Comparison of ENCODE assay signal across 8 cellular contexts in the genomic region with DNA sequence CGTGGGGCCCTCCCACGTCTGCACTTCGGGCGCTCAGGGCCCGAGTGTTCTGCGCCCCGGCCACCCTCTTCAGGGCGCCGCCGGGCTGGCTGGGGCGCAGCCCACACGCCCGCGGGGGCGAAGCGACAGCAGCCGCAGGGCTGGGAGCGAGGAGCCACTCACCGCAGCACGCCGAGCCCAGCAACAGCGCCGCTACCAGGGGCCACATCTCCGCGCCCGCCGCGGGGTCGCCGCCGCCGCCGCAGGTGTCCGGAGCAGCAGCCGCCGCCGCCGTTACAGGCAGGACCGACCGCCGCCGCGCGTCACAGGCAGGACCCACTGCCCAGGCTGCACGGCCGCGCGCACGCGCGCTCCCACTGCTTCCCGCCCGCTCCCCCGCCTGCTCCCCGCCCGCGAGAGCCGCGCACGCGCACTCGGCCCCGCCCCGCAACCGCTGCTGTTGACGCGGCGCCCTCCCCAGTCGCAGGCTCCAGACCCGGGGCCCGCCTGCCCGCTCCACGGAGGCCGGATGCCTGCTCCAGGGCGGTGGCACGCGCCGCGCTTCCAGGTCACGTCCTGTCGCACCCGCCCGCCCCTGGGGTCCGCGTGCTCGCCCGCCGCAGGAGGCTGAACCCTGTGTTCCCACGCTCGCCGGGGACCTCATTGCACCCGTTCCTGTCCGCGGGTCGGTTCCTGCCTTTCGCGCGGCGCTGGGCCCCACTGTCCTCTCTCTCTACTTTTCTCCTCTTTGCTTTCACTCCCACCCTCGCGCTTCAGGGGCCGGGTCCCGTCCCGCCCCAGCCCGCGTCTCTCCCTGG. TPM values are rescaled to one million over a fixed set of nuclear protein-coding genes. Genes with fewer than 3 reads are reported as not detected.
DNase-seq lines count a peak whose midpoint lies in the region; ATAC-seq and TF ChIP-seq lines count a peak whose summit lies in the region.

A gene (minus strand): TSS at position 331 of the 797 bp plus-strand sequence. CDS start 123 bp downstream, at position 208.

- peak within 1 kb of the TSS; percentile 78 for H3K9ac ChIP-seq in SK-N-SH

- H3K27ac Mint-ChIP-seq in activated naive CD4-positive, alpha-beta T cell treated with anti-CD3 and anti-CD28 coated beads, Interleukin-2, amount 10 ng/mL, durations not matched to agents 7 days and 5 days = peak within 1 kb of the TSS; percentile 98

- CTCF ChIA-PET in HEK293T (lab: Yijun Ruan, JAX) (no interaction called here), SK-N-SH (lab: Yijun Ruan, JAX) (interaction anchor here (1.2 to 1.4 kb wide), 2 partner anchors 152 to 314 kb away, joined by 3 read pairs; no protein-coding TSS in a partner anchor)
- CTCF ChIA-PET in activated naive CD4-positive, alpha-beta T cell treated with anti-CD3 and anti-CD28 coated beads, Interleukin-2, amount 10 ng/mL, durations not matched to agents 7 days and 5 days (lab: Charles Lee) = interaction anchor here (1.1 kb wide), 1 partner anchor 35 kb away, joined by 5 read pairs; no protein-coding TSS in a partner anchor

- H3K36me3 Mint-ChIP-seq in activated naive CD4-positive, alpha-beta T cell treated with anti-CD3 and anti-CD28 coated beads, Interleukin-2, amount 10 ng/mL, durations not matched to agents 7 days and 5 days = peaks cover 18% of the 10 kb centered on the region

- peak; percentile 88 to 89 for TF ChIP-seq POLR2A in gastroesophageal sphincter (IDR thresholded peaks at IDR 0.05)

- H3K9me3 ChIP-seq in SK-N-SH = no peaks in the 10 kb centered on the region
- H3K9me3 ChIP-seq in gastroesophageal sphincter = no peaks in the 10 kb centered on the region
- no peaks in the 10 kb centered on the region for H3K9me3 ChIP-seq in neutrophil

- H3K27me3 Mint-ChIP-seq in activated naive CD4-positive, alpha-beta T cell treated with anti-CD3 and anti-CD28 coated beads, Interleukin-2, amount 10 ng/mL, durations not matched to agents 7 days and 5 days = peaks cover 4% of the 10 kb centered on the region

- H3K27ac ChIP-seq in SK-N-SH (ENCODE audit: low read depth in 2 of 2, low read length in 1 of 2) (peak within 1 kb of the TSS; percentile 43 to 77), gastroesophageal sphincter (peak within 1 kb of the TSS; percentile 72 to 96 (median 93)), neutrophil (peak within 1 kb of the TSS; percentile 96)

- DNase-seq in GF-D8 (lab: John Stamatoyannopoulos, UW) = peak; percentile 65
- DNase-seq in HEK293T (ENCODE audit: extremely low spot score) = peak; percentile 97
- peak; percentile 89 for DNase-seq in NAMALWA (ENCODE audit: low spot score)
- DNase-seq in SK-N-SH = peak; percentile 100
- DNase-seq in activated naive CD4-positive, alpha-beta T cell treated with anti-CD3 and anti-CD28 coated beads, Interleukin-2, amount 10 ng/mL, durations not matched to agents 7 days and 5 days = peak; percentile 97

- peaks cover 29% of the 10 kb centered on the region for H3K4me1 Mint-ChIP-seq in activated naive CD4-positive, alpha-beta T cell treated with anti-CD3 and anti-CD28 coated beads, Interleukin-2, amount 10 ng/mL, durations not matched to agents 7 days and 5 days

- POLR2A ChIA-PET in HEK293T (lab: Yijun Ruan, JAX) (no interaction called here), SK-N-SH (lab: Yijun Ruan, JAX) (no interaction called here)

- H3K27me3 ChIP-seq in SK-N-SH (ENCODE audit: insufficient read depth) (no peaks in the 10 kb centered on the region), gastroesophageal sphincter (no peaks in the 10 kb centered on the region), neutrophil (no peaks in the 10 kb centered on the region)

- H3K79me2 ChIP-seq in SK-N-SH (ENCODE audit: insufficient read depth) = peaks cover 44% of the 10 kb centered on the region

- no peak for TF ChIP-seq RAD21 in SK-N-SH (IDR thresholded peaks at IDR 0.05; ENCODE audit: low read length)

- no peaks in the 10 kb centered on the region for H3K9me3 Mint-ChIP-seq in activated naive CD4-positive, alpha-beta T cell treated with anti-CD3 and anti-CD28 coated beads, Interleukin-2, amount 10 ng/mL, durations not matched to agents 7 days and 5 days

- H4K20me1 ChIP-seq in SK-N-SH (ENCODE audit: insufficient read depth) = no peaks in the 10 kb centered on the region

- no peaks in the 10 kb centered on the region for H3K9me2 ChIP-seq in SK-N-SH

- TF ChIP-seq EP300 in SK-N-SH (IDR thresholded peaks at IDR 0.05; ENCODE audit: borderline replicate concordance in 1 of 2, low read depth in 1 of 2, low read length in 1 of 2) (no peak), gastroesophageal sphincter (IDR thresholded peaks at IDR 0.05) (no peak)

- ATAC-seq in gastroesophageal sphincter = peak; percentile 96

- no peaks in the 10 kb centered on the region for H3F3A ChIP-seq in SK-N-SH (replicated peaks; ENCODE audit: insufficient read depth)

- H3K4me1 ChIP-seq in SK-N-SH (ENCODE audit: control insufficient read depth in 1 of 2, insufficient read depth in 2 of 2, low read depth in 1 of 2, low read length in 1 of 2) (peaks cover 0 to 18% of the 10 kb centered on the region in 2 experiments; a peak in 2 of 4 replicates), gastroesophageal sphincter (peaks cover 0 to 43% (median 2%) of the 10 kb centered on the region in 3 donors), neutrophil (ENCODE audit: control insufficient read depth in 1 of 2, insufficient read depth in 1 of 2, low read depth in 1 of 2, low read length in 1 of 2) (peaks cover 43 to 47% of the 10 kb centered on the region in 2 experiments)

- H3K36me3 ChIP-seq in SK-N-SH (replicated peaks in 1 of 2; ENCODE audit: control insufficient read depth in 1 of 2, insufficient read depth in 2 of 2, low read length in 1 of 2) (no peaks in the 10 kb centered on the region), gastroesophageal sphincter (no peaks in the 10 kb centered on the region), neutrophil (no peaks in the 10 kb centered on the region)

- WGBS in SK-N-SH (ENCODE audit: low lambda C conversion rate) = 16% methylated on average over 18 of the region's 106 CpGs
- WGBS in gastroesophageal sphincter (ENCODE audit: low coverage in 1 of 2), 2 donors = 0 to 1% methylated on average over 13 to 19 of the region's 106 CpGs

- peak within 1 kb of the TSS; percentile 75 to 91 for H3K4me3 ChIP-seq in SK-N-SH (ENCODE audit: low read depth in 2 of 2, low read length in 1 of 2)
- peak within 1 kb of the TSS; percentile 89 to 90 for H3K4me3 ChIP-seq in gastroesophageal sphincter
- peak within 1 kb of the TSS; percentile 90 to 97 for H3K4me3 ChIP-seq in neutrophil (ENCODE audit: low read depth in 1 of 2, low read length in 1 of 2)

- H2AFZ ChIP-seq in SK-N-SH (ENCODE audit: low read depth) = peak within 1 kb of the TSS; percentile 88

- peak within 1 kb of the TSS; percentile 89 for H3K4me2 ChIP-seq in SK-N-SH

- TF ChIP-seq CTCF in SK-N-SH (IDR thresholded peaks at IDR 0.05) (no peak), gastroesophageal sphincter (IDR thresholded peaks at IDR 0.05) (no peak), neutrophil (IDR thresholded peaks at IDR 0.05) (peak; percentile 39), subcutaneous adipose tissue (IDR thresholded peaks at IDR 0.05; ENCODE audit: low read depth) (no peak)

- H3K4me3 Mint-ChIP-seq in activated naive CD4-positive, alpha-beta T cell treated with anti-CD3 and anti-CD28 coated beads, Interleukin-2, amount 10 ng/mL, durations not matched to agents 7 days and 5 days = peak within 1 kb of the TSS; percentile 97

TF ChIP-seq in HEK293T, 16 proteins besides CTCF, POLR2A, EP300 and RAD21:
- TF ChIP-seq TARDBP (IDR thresholded peaks at IDR 0.05) (no peak), SP1 (IDR thresholded peaks at IDR 0.05) (no peak), FOXK2 (IDR thresholded peaks at IDR 0.05) (no peak), L3MBTL2 (conservative IDR thresholded peaks at IDR 0.05) (peak; percentile 82), FOXM1 (IDR thresholded peaks at IDR 0.05; ENCODE audit: borderline replicate concordance) (no peak; the same call in 1 of the 2 replicates), FOXA1 (IDR thresholded peaks at IDR 0.05) (no peak)

TF ChIP-seq in SK-N-SH, 30 proteins besides CTCF, POLR2A, EP300 and RAD21 (continues in another document):
- TF ChIP-seq GATA2 (CRISPR knock-in tag; IDR thresholded peaks at IDR 0.05) (no peak), NRF1 (IDR thresholded peaks at IDR 0.05; ENCODE audit: low read depth, low read length) (peak; percentile 74), JUND (IDR thresholded peaks at IDR 0.05) (no peak), SIN3A (IDR thresholded peaks at IDR 0.05; ENCODE audit: borderline replicate concordance, low read depth, low read length) (peak; percentile 13; the same call in 1 of the 2 replicates), POLR2AphosphoS5 (IDR thresholded peaks at IDR 0.05; ENCODE audit: low read depth, low read length) (peak; percentile 65; the same call in 1 of the 2 replicates), TEAD4 (IDR thresholded peaks at IDR 0.05; ENCODE audit: borderline replicate concordance, insufficient read depth) (no peak), GABPA (IDR thresholded peaks at IDR 0.05; ENCODE audit: low read depth) (no peak), MXI1 (IDR thresholded peaks at IDR 0.05; ENCODE audit: low read depth, low read length) (peak; percentile 65), RFX5 (IDR thresholded peaks at IDR 0.05; ENCODE audit: low read length) (no peak), EZH2phosphoT487 (IDR thresholded peaks at IDR 0.05; ENCODE audit: borderline replicate concordance, low read depth) (no peak)
- TF ChIP-seq, protein P1, sequence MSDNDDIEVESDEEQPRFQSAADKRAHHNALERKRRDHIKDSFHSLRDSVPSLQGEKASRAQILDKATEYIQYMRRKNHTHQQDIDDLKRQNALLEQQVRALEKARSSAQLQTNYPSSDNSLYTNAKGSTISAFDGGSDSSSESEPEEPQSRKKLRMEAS (IDR thresholded peaks at IDR 0.05; ENCODE audit: low read depth) = peak; percentile 60; the same call in 1 of the 2 replicates

RNA-seq across cellular contexts. Expression of the gene that starts here (rescaled TPM):
- polyA plus RNA-seq in SK-N-SH (2012; rRNA removed) = 19.6 and 20.0 TPM in 2 replicates
- polyA plus RNA-seq in SK-N-SH (2012; cell fraction: cytosol; rRNA removed) = 27.8 and 35.8 TPM in 2 replicates
- 11.7 and 24.3 TPM in 2 replicates for polyA plus RNA-seq in SK-N-SH (2012; cell fraction: nucleus; rRNA removed)
- total RNA-seq in gastroesophageal sphincter (10 to 100 TPM; 60.0 to 91.5 (median 76.3) TPM), subcutaneous adipose tissue (10 to 100 TPM; 26.9 to 70.5 (median 53.0) TPM)

Comparison
In these comparisons a context has a peak if more than half of its experiments do, and no peak if none do; other contexts are left out.
1. Peak in every context shown above with its lines: DNase-seq, ATAC-seq, H3K4me3 ChIP-seq and H3K27ac ChIP-seq.